ENCODE assay signal across 9 cellular contexts in genomic region chr5:73484511-73484910, GRCh38. TPM values are rescaled to one million over a fixed set of nuclear protein-coding genes. Genes with fewer than 3 reads are reported as not detected.
"Had no signal": no experiment of that assay in that cellular context is flagged by ENCODE, and none has a peak within 500 bp of the region (broad histone marks: within the 10 kb centered on the region; RNA-seq: fewer than 3 reads in every experiment).

No MANE protein-coding gene starts in this region.

- FAIRE-seq: H54 had no signal

- H3K27ac ChIP-seq: GM23248 had no signal

- H3K9me3 ChIP-seq: HAP-1 had no signal

- H3K4me3 ChIP-seq: GM23248, GM23338, HAP-1 had no signal

- H3K36me3 ChIP-seq: HAP-1 had no signal

- H3K4me1 ChIP-seq: HAP-1 had no signal

- H3K4me2 ChIP-seq: GM23338 had no signal

- H3K9ac ChIP-seq: GM23248 had no signal

- H2AFZ ChIP-seq: GM23248, GM23338 had no signal

- DNase-seq: GM23248, GOT3, H7, H9, HCEC 1CT, HFFc6 had no signal

RNA-seq across cellular contexts. Expression of gene FOXD1, which starts 35.9 kb away (rescaled TPM):
- polyA plus RNA-seq: GM23338 had no signal
